1 cellular context compared by ENCODE assay signal in the genomic region with DNA sequence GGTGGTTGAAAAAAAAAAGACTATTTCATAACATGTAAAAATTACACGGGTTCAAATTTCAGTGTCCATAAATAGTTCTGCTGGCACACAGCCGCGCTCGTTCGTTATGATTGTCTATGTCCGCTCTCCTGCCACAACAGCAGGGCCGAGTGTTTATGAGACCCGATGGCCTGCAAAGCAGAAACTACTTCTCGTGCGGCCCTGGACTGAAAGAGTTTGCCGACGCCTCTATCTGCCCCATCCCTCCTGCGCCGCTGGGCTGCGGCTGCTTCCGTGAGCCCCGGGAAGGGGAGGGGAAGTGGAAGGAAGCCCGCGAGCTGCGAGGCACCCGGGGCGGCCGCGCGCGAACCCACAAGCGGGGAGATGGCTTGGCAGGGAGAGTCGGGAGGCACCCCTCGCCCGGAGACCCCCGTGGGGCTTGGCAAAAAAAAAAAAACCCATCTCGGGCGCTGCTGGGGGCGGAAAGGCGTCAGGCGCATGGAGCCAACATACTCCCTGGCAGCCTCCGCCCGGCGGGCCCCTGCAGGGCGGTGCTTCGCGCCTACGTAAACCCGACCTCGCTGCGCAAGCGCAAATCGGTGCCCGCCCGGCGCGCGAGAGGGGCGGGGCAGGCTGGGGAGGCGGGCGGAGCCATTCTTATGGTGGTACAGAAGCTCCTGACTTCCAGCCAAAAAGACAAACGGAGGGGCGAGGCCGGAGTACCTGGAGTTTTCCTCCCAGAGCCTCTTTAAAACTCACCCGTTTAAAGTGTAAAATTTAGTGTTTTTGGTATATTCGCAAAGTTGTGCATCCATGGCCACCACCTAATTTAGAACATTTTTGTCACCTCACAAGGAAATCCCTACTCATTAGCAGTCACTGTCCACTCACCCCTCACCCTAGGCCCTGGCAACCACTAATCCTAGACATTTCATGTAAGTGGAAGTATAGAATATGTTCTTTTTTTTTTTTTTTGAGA.
A peak's percentile ranks its signal among the peaks of the same experiment; 100 is the strongest.
TF ChIP-seq lines count a peak whose summit lies in the region.

No MANE protein-coding gene starts in this region.

TF ChIP-seq in GM12878, 131 proteins besides CTCF, POLR2A, EP300 and RAD21 (continued from another document and continues in another):
- TF ChIP-seq GABPA (IDR thresholded peaks at IDR 0.05; ENCODE audit: low read depth): no peak
- TF ChIP-seq CEBPB (IDR thresholded peaks at IDR 0.05; ENCODE audit: borderline replicate concordance in 1 of 2, low read depth in 2 of 2, low read length in 2 of 2): no peak
- TF ChIP-seq ZNF24 (IDR thresholded peaks at IDR 0.05): 0 out of 2 replicates have a peak, but pooled peaks have one; percentile 4
- TF ChIP-seq USF2 (IDR thresholded peaks at IDR 0.05; ENCODE audit: borderline replicate concordance, low read depth, low read length): no peak
- no peak for TF ChIP-seq MTA2 (IDR thresholded peaks at IDR 0.05; ENCODE audit: low read depth)
- no peak for TF ChIP-seq TCF12 (IDR thresholded peaks at IDR 0.05; ENCODE audit: low read depth, low read length)
- TF ChIP-seq ZBTB4 (CRISPR knock-in tag; IDR thresholded peaks at IDR 0.05): no peak
- TF ChIP-seq MXI1 (IDR thresholded peaks at IDR 0.05; ENCODE audit: low read depth, low read length): peak; percentile 60
- TF ChIP-seq SUPT20H (IDR thresholded peaks at IDR 0.05; ENCODE audit: borderline replicate concordance, control insufficient read depth, low read depth, low read length): no peak
- no peak for TF ChIP-seq FOXM1 (IDR thresholded peaks at IDR 0.05; ENCODE audit: low read depth, low read length)
- no peak for TF ChIP-seq HDGF (IDR thresholded peaks at IDR 0.05)
- TF ChIP-seq E2F4 (IDR thresholded peaks at IDR 0.05; ENCODE audit: low read depth, low read length): no peak
- TF ChIP-seq, protein P1, sequence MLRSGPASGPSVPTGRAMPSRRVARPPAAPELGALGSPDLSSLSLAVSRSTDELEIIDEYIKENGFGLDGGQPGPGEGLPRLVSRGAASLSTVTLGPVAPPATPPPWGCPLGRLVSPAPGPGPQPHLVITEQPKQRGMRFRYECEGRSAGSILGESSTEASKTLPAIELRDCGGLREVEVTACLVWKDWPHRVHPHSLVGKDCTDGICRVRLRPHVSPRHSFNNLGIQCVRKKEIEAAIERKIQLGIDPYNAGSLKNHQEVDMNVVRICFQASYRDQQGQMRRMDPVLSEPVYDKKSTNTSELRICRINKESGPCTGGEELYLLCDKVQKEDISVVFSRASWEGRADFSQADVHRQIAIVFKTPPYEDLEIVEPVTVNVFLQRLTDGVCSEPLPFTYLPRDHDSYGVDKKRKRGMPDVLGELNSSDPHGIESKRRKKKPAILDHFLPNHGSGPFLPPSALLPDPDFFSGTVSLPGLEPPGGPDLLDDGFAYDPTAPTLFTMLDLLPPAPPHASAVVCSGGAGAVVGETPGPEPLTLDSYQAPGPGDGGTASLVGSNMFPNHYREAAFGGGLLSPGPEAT (IDR thresholded peaks at IDR 0.05; ENCODE audit: low read depth): peak; percentile 77
- no peak for TF ChIP-seq TBL1XR1 (IDR thresholded peaks at IDR 0.05; ENCODE audit: low read depth, low read length)
- peak; percentile 43; the same call in 1 of the 2 replicates for TF ChIP-seq NKRF (conservative IDR thresholded peaks at IDR 0.05)
- no peak for TF ChIP-seq ATF2 (IDR thresholded peaks at IDR 0.05; ENCODE audit: low read length)
- no peak for TF ChIP-seq ASH2L (IDR thresholded peaks at IDR 0.05; ENCODE audit: borderline replicate concordance, low read depth)
- TF ChIP-seq POLR2AphosphoS2 (IDR thresholded peaks at IDR 0.05; ENCODE audit: low read depth, low read length): peak; percentile 89
- TF ChIP-seq MTA3 (IDR thresholded peaks at IDR 0.05; ENCODE audit: borderline replicate concordance, low read length): no peak
- TF ChIP-seq ZNF592 (IDR thresholded peaks at IDR 0.05): no peak
- no peak for TF ChIP-seq NR2C2 (IDR thresholded peaks at IDR 0.05; ENCODE audit: borderline replicate concordance, control insufficient read depth, insufficient read length, low read depth)
- TF ChIP-seq YBX1 (IDR thresholded peaks at IDR 0.05): no peak
- TF ChIP-seq, protein P2, sequence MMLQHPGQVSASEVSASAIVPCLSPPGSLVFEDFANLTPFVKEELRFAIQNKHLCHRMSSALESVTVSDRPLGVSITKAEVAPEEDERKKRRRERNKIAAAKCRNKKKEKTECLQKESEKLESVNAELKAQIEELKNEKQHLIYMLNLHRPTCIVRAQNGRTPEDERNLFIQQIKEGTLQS (IDR thresholded peaks at IDR 0.05; ENCODE audit: borderline replicate concordance, extremely low read depth, low read depth, low read length): no peak
- TF ChIP-seq ZBED1 (IDR thresholded peaks at IDR 0.05; ENCODE audit: borderline replicate concordance): no peak; the same call in 1 of the 2 replicates
- TF ChIP-seq SMARCA5 (IDR thresholded peaks at IDR 0.05): no peak; the same call in 1 of the 2 replicates
- no peak for TF ChIP-seq USF1 (IDR thresholded peaks at IDR 0.05; ENCODE audit: borderline replicate concordance, extremely low read length, insufficient read depth, low read depth, low read length)
- peak; percentile 90; the same call in 1 of the 2 replicates for TF ChIP-seq ZNF207 (IDR thresholded peaks at IDR 0.05; ENCODE audit: borderline replicate concordance)
- no peak for TF ChIP-seq ZNF622 (IDR thresholded peaks at IDR 0.05)
- TF ChIP-seq RAD51 (IDR thresholded peaks at IDR 0.05): no peak
- peak; percentile 42; the same call in 1 of the 2 replicates for TF ChIP-seq SIN3A (IDR thresholded peaks at IDR 0.05; ENCODE audit: low read depth, low read length)
